ENCODE assay signal across 8 cellular contexts in the genomic region with DNA sequence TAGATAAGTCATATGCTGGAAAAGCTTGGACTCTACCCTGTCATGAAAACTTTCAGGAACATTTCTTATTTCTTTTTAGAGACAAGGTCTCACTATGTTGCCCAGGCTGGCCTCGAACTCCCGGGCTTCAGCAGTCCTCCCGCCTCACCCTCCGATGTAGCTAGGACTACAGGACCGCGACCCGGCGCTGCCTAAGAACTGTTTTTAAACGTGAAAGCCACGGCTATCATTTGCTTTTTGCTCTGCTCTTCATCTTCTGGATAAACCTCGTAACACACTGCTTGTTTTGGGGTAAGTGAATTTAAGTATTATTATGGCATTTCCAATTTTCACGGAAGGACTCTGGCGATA. TPM values are rescaled to one million over a fixed set of nuclear protein-coding genes. Genes with fewer than 3 reads are reported as not detected.
DNase-seq lines count a peak whose midpoint lies in the region; ATAC-seq and TF ChIP-seq lines count a peak whose summit lies in the region.

No MANE protein-coding gene starts in this region.

- no peaks in the 10 kb centered on the region for H3K36me3 Mint-ChIP-seq in MCF 10A (ENCODE audit: insufficient read depth, unreplicated experiment)

- H3K4me3 ChIP-seq in BJ (ENCODE audit: low read depth, low read length) (peak overlapping the region; percentile 47), NT2/D1 (ENCODE audit: insufficient read length, low read depth) (peak overlapping the region; percentile 62), left lung (peak overlapping the region; percentile 45 to 55), suprapubic skin (peak overlapping the region; percentile 65)

- H3K4me1 Mint-ChIP-seq in MCF 10A (ENCODE audit: insufficient read depth, unreplicated experiment): peaks cover 6% of the 10 kb centered on the region

- peaks cover 27% of the 10 kb centered on the region for H3K9me3 ChIP-seq in NT2/D1 (ENCODE audit: insufficient read depth, low read length)
- peaks cover 0 to 2% of the 10 kb centered on the region in 2 donors for H3K9me3 ChIP-seq in left lung
- no peaks in the 10 kb centered on the region for H3K9me3 ChIP-seq in suprapubic skin

- ATAC-seq in GM21381 (IDR thresholded peaks at IDR 0.05; ENCODE audit: unreplicated experiment) (peak; percentile 6), left lung (peak; percentile 26)

- H3K4me1 ChIP-seq in NT2/D1 (ENCODE audit: insufficient read depth, insufficient read length) (no peaks in the 10 kb centered on the region), left lung (peaks cover 15 to 44% of the 10 kb centered on the region in 2 donors), suprapubic skin (peaks cover 12% of the 10 kb centered on the region)

- TSS peak; percentile 98 for BruUV-seq in MCF 10A (replicated peaks; lab: Mats Ljungman, UMichigan)

- 3% methylated on average over 13 of the region's 13 CpGs for WGBS in suprapubic skin

- H3K9ac ChIP-seq in NT2/D1 (ENCODE audit: insufficient read length, low read depth): peak overlapping the region; percentile 89

- H3K27me3 Mint-ChIP-seq in MCF 10A (ENCODE audit: insufficient read depth, unreplicated experiment): no peaks in the 10 kb centered on the region

- no peaks in the 10 kb centered on the region for H3K9me3 Mint-ChIP-seq in MCF 10A (ENCODE audit: unreplicated experiment)

- no peak for DNase-seq in BJ (ENCODE audit: low read depth)
- DNase-seq in NT2/D1 (ENCODE audit: low read depth, low spot score): no peak
- DNase-seq in MCF 10A (ENCODE audit: unreplicated experiment): no peak
- DNase-seq in left lung: peak in 1 of 2 donors; percentile 76
- no peak for DNase-seq in suprapubic skin (ENCODE audit: low spot score in 2 of 2)
- no peak for DNase-seq in cerebellum (ENCODE audit: low spot score)
- DNase-seq in AG08395 (ENCODE audit: low spot score): no peak

- POLR2A ChIA-PET in BJ (lab: Charles Lee): interaction anchor here (3.5 kb wide), 1 partner anchor 14 kb away, joined by 39 read pairs; the partner anchor contains the start of gene CCNL1
- POLR2A ChIA-PET in MCF 10A (lab: Yijun Ruan, JAX): interaction anchor here (0.5 to 7.5 kb wide), 24 partner anchors 9 to 1493 kb away, joined by 3 to 618 read pairs (median 5); partner anchors contain the start of genes CCNL1, PTX3, SSR3 and TIPARP

- CTCF ChIA-PET in BJ (lab: Yijun Ruan, JAX): interaction anchor here (0.9 to 2.5 kb wide), 5 partner anchors 9 to 1024 kb away, joined by 3 to 10 read pairs (median 6); partner anchors contain the start of gene CCNL1
- CTCF ChIA-PET in MCF 10A (lab: Yijun Ruan, JAX): interaction anchor here (0.6 to 2.4 kb wide), 10 partner anchors 11 to 1022 kb away, joined by 3 to 29 read pairs (median 3); partner anchors contain the start of gene CCNL1

- H3K27me3 ChIP-seq in BJ (ENCODE audit: control insufficient read depth, insufficient read depth, low read length) (no peaks in the 10 kb centered on the region), NT2/D1 (ENCODE audit: insufficient read depth, insufficient read length) (no peaks in the 10 kb centered on the region), left lung (no peaks in the 10 kb centered on the region), suprapubic skin (no peaks in the 10 kb centered on the region)

- no peaks in the 10 kb centered on the region for H3K36me3 ChIP-seq in BJ (ENCODE audit: control insufficient read depth, insufficient read depth, low read length)
- peaks cover 3% of the 10 kb centered on the region for H3K36me3 ChIP-seq in NT2/D1 (ENCODE audit: insufficient read depth, insufficient read length, low read length)
- no peaks in the 10 kb centered on the region for H3K36me3 ChIP-seq in left lung
- H3K36me3 ChIP-seq in suprapubic skin: no peaks in the 10 kb centered on the region

- H3K4me3 Mint-ChIP-seq in MCF 10A (ENCODE audit: unreplicated experiment): peak overlapping the region; percentile 83

- H3K27ac ChIP-seq in left lung (peak overlapping the region; percentile 98 to 99), suprapubic skin (peak overlapping the region; percentile 91)

- no peak for TF ChIP-seq POLR2A in suprapubic skin (IDR thresholded peaks at IDR 0.05)

- peak overlapping the region; percentile 98 for H3K27ac Mint-ChIP-seq in MCF 10A (ENCODE audit: low read depth, unreplicated experiment)

- TF ChIP-seq EP300 in suprapubic skin (IDR thresholded peaks at IDR 0.05): no peak

- intact Hi-C loops in MCF 10A (cut with micrococcal nuclease) (no loop called here), left lung (cut with DNase I) (no loop called here)

- TF ChIP-seq CTCF in BJ (IDR thresholded peaks at IDR 0.05; ENCODE audit: insufficient read depth, low read depth, low read length): no peak
- TF ChIP-seq CTCF in MCF 10A (IDR thresholded peaks at IDR 0.05; ENCODE audit: unreplicated experiment): no peak
- no peak for TF ChIP-seq CTCF in left lung (IDR thresholded peaks at IDR 0.05)
- no peak for TF ChIP-seq CTCF in suprapubic skin (IDR thresholded peaks at IDR 0.05)

RNA-seq across cellular contexts. Expression of gene CCNL1, which starts 14.3 kb away (rescaled TPM):
- polyA plus RNA-seq in BJ (2011; rRNA removed): 132 and 145 TPM in 2 replicates
- polyA minus RNA-seq in BJ (2011; rRNA and poly(A)+ RNA removed): 98.4 and 126 TPM in 2 replicates
- total RNA-seq in MCF 10A (2022) (103 and 112 TPM in 2 replicates), left lung (100 to 1,000 TPM in 1 of 2 donors, 10 to 100 TPM in 1; 82.6 to 119 TPM), suprapubic skin (100 to 1,000 TPM; 203 to 665 (median 246) TPM), cerebellum (139 TPM)
